ENCODE assay signal across 14 cellular contexts in the genomic region with DNA sequence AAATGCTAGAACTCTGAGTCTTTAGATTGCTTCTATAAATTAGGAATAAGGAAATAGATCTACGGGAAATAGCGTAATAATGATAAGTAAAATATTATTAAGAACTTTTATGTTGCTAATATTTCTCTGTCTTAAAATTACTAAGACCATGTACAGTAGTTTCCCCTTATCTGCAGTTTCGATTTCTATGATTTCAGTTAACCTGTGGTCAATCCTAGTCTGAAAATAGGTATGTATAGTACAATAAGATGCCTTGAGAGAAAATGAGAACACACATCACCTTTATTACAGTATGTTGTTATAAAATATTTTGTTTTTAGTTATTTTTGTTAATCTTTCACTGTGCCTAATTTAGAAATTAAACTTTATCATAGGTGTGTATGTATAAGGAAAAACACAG.
"Had no signal": no experiment of that assay in that cellular context is flagged by ENCODE, and none has a peak within 500 bp of the region (broad histone marks: within the 10 kb centered on the region; RNA-seq: fewer than 3 reads in every experiment).

No MANE protein-coding gene starts in this region.

- H3K27ac ChIP-seq: heart right ventricle, right atrium auricular region, skin epidermis, tibial nerve, vagina, WERI-Rb-1 had no signal

- H3K27me3 ChIP-seq: heart right ventricle, right atrium auricular region, tibial nerve, vagina had no signal

- H3K9me3 ChIP-seq: right atrium auricular region, tibial nerve, vagina had no signal

- DNase-seq: activated CD4-positive, alpha-beta T cell treated with anti-CD3 and anti-CD28 coated beads for 36 hours; activated CD8-positive, alpha-beta memory T cell treated with anti-CD3 and anti-CD28 coated beads, Interleukin-2, amount 50 U/mL, for 48 hours; activated CD8-positive, alpha-beta T cell treated with anti-CD3 and anti-CD28 coated beads, Interleukin-2, amount 10 ng/mL, durations not matched to agents 7 days and 5 days; activated naive CD4-positive, alpha-beta T cell; foreskin melanocyte; heart right ventricle; mammary epithelial cell; naive thymus-derived CD8-positive, alpha-beta T cell; WERI-Rb-1 had no signal

- H3K36me3 ChIP-seq: heart right ventricle, right atrium auricular region, tibial nerve, vagina, WERI-Rb-1 had no signal

- H3K27ac Mint-ChIP-seq: activated CD4-positive, alpha-beta T cell treated with anti-CD3 and anti-CD28 coated beads for 36 hours; activated CD8-positive, alpha-beta T cell treated with anti-CD3 and anti-CD28 coated beads, Interleukin-2, amount 10 ng/mL, durations not matched to agents 7 days and 5 days; naive thymus-derived CD8-positive, alpha-beta T cell; stimulated activated memory B cell treated with anti-CD40 and anti-IgM and Interleukin-4, amounts not matched to agents 10 μg/mL and 1 μg/mL and 100 μg/mL, for 72 hours had no signal

- H3K4me1 Mint-ChIP-seq: activated CD4-positive, alpha-beta T cell treated with anti-CD3 and anti-CD28 coated beads for 36 hours; naive thymus-derived CD8-positive, alpha-beta T cell had no signal

- H3K9me3 Mint-ChIP-seq: stimulated activated memory B cell treated with anti-CD40 and anti-IgM and Interleukin-4, amounts not matched to agents 10 μg/mL and 1 μg/mL and 100 μg/mL, for 72 hours had no signal

- H3K4me3 ChIP-seq: heart right ventricle, right atrium auricular region, skin epidermis, tibial nerve, vagina had no signal

- H3K4me3 Mint-ChIP-seq: activated CD4-positive, alpha-beta T cell treated with anti-CD3 and anti-CD28 coated beads for 36 hours; activated CD8-positive, alpha-beta T cell treated with anti-CD3 and anti-CD28 coated beads, Interleukin-2, amount 10 ng/mL, durations not matched to agents 7 days and 5 days; naive thymus-derived CD8-positive, alpha-beta T cell; stimulated activated memory B cell treated with anti-CD40 and anti-IgM and Interleukin-4, amounts not matched to agents 10 μg/mL and 1 μg/mL and 100 μg/mL, for 72 hours had no signal

- ATAC-seq: activated CD4-positive, alpha-beta T cell treated with anti-CD3 and anti-CD28 coated beads for 36 hours; activated CD8-positive, alpha-beta T cell treated with anti-CD3 and anti-CD28 coated beads, Interleukin-2, amount 10 ng/mL, durations not matched to agents 7 days and 5 days; heart right ventricle; naive thymus-derived CD8-positive, alpha-beta T cell; stimulated activated memory B cell treated with anti-CD40 and anti-IgM and Interleukin-4, amounts not matched to agents 10 μg/mL and 1 μg/mL and 100 μg/mL, for 72 hours had no signal

- H3K27me3 Mint-ChIP-seq: stimulated activated memory B cell treated with anti-CD40 and anti-IgM and Interleukin-4, amounts not matched to agents 10 μg/mL and 1 μg/mL and 100 μg/mL, for 72 hours had no signal

- H3K36me3 Mint-ChIP-seq: naive thymus-derived CD8-positive, alpha-beta T cell; stimulated activated memory B cell treated with anti-CD40 and anti-IgM and Interleukin-4, amounts not matched to agents 10 μg/mL and 1 μg/mL and 100 μg/mL, for 72 hours had no signal
